8 cellular contexts compared by ENCODE assay signal in the genomic region with DNA sequence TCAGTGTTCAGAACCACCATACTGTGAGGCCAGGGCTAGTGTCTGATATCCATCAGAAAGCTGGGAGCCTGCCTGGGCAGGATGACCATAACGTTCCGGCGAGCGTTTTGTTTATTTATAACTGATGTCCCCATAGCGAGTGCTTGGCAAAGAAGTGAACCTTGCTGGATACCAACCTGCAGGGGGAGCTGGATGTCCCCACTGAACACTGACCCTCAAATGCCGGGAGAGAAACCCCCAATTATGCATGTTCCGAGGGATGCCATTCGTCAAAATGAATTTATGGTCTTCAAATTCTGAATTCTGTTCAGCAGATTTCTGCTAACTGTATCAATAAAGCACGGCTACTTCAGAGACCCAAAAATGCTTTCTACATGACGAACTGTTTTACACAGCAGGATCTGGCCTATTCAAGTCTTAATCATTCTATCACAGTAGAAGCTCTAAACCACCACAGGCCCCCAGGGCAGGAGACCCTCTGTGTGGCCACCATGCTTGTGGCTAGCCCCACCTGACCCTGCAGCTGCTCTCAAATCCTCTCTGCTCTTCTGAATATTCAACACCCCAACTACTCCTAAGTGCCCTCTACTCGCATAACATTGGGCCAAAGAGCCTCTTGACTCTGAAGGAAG. TPM values are rescaled to one million over a fixed set of nuclear protein-coding genes. Genes with fewer than 3 reads are reported as not detected.
DNase-seq lines count a peak whose midpoint lies in the region; ATAC-seq and TF ChIP-seq lines count a peak whose summit lies in the region.

No MANE protein-coding gene starts in this region.

- no TSS peak for BruUV-seq in PC-3 (replicated peaks; lab: Mats Ljungman, UMichigan)

- no peak overlapping the region for H3K4me3 Mint-ChIP-seq in neural progenitor cell

- H3K36me3 Mint-ChIP-seq in neural progenitor cell = peaks cover 8% of the 10 kb centered on the region

- H4K20me1 ChIP-seq in PC-3 (ENCODE audit: low read length) (no peaks in the 10 kb centered on the region), neural progenitor cell (ENCODE audit: low read depth) (peaks cover 9% of the 10 kb centered on the region)

- intact Hi-C loops in PC-3 (cut with micrococcal nuclease) (no loop called here), esophagus squamous epithelium (cut with DNase I) (no loop called here)

- no peak overlapping the region for H3K4me3 ChIP-seq in PC-3 (ENCODE audit: low read length)
- H3K4me3 ChIP-seq in esophagus squamous epithelium = no peak overlapping the region
- H3K4me3 ChIP-seq in neural progenitor cell = no peak overlapping the region

- H3K4me2 ChIP-seq in PC-3 (ENCODE audit: low read length) = no peak overlapping the region
- no peak overlapping the region for H3K4me2 ChIP-seq in neural progenitor cell

- H3K79me2 ChIP-seq in PC-3 (ENCODE audit: low read length) = no peaks in the 10 kb centered on the region
- H3K79me2 ChIP-seq in neural progenitor cell (ENCODE audit: low read depth) = no peaks in the 10 kb centered on the region

- H2AFZ ChIP-seq in PC-3 (ENCODE audit: low read length) = no peak overlapping the region
- no peak overlapping the region for H2AFZ ChIP-seq in neural progenitor cell (replicated peaks)

- H3K27ac ChIP-seq in PC-3 (ENCODE audit: low read length) = no peak overlapping the region
- H3K27ac ChIP-seq in esophagus squamous epithelium = peak overlapping the region in 3 of 4 donors; percentile 70 to 79 (median 78)
- H3K27ac ChIP-seq in neural progenitor cell = no peak overlapping the region

- peak; percentile 52 for DNase-seq in PC-3
- no peak for DNase-seq in esophagus squamous epithelium (lab: John Stamatoyannopoulos, UW)
- DNase-seq in neural progenitor cell (ENCODE audit: low spot score) = peak; percentile 67
- no peak for DNase-seq in activated CD8-positive, alpha-beta memory T cell treated with anti-CD3 and anti-CD28 coated beads, Interleukin-2, amount 50 U/mL, for 4 hours
- DNase-seq in SK-N-DZ (ENCODE audit: low spot score) = no peak

- H3K27ac Mint-ChIP-seq in neural progenitor cell = peak overlapping the region; percentile 18

- no peak overlapping the region for H3K9ac ChIP-seq in PC-3 (ENCODE audit: low read length)
- H3K9ac ChIP-seq in neural progenitor cell = no peak overlapping the region

- no peaks in the 10 kb centered on the region for H3K9me3 Mint-ChIP-seq in neural progenitor cell

- H3K9me2 ChIP-seq in PC-3 (replicated peaks; ENCODE audit: low read length) = no peaks in the 10 kb centered on the region

- H3K36me3 ChIP-seq in PC-3 (ENCODE audit: low read depth, low read length) = peaks cover 5% of the 10 kb centered on the region; the same call in 1 of the 2 replicates
- H3K36me3 ChIP-seq in esophagus squamous epithelium = peaks cover 0 to 37% (median 7%) of the 10 kb centered on the region in 3 donors
- H3K36me3 ChIP-seq in neural progenitor cell = no peaks in the 10 kb centered on the region

- POLR2A ChIA-PET in PC-3 (lab: Charles Lee; ENCODE audit: unreplicated experiment) = interaction anchor here (0.5 kb wide), 1 partner anchor 15 kb away, joined by 3 read pairs; the partner anchor contains the start of gene MED24

- no peaks in the 10 kb centered on the region for H3K27me3 ChIP-seq in PC-3 (ENCODE audit: low read length)
- no peaks in the 10 kb centered on the region for H3K27me3 ChIP-seq in esophagus squamous epithelium
- no peaks in the 10 kb centered on the region for H3K27me3 ChIP-seq in neural progenitor cell

- WGBS in esophagus squamous epithelium, 2 donors = 49 to 54% methylated on average over 7 to 11 of the region's 11 CpGs

- peaks cover 4% of the 10 kb centered on the region for H3K27me3 Mint-ChIP-seq in neural progenitor cell (ENCODE audit: insufficient read depth, low read depth)

- H3K4me1 ChIP-seq in PC-3 (ENCODE audit: insufficient read depth, low read length) (no peaks in the 10 kb centered on the region), esophagus squamous epithelium (peaks cover 0 to 41% (median 4%) of the 10 kb centered on the region in 3 donors), neural progenitor cell (no peaks in the 10 kb centered on the region)

- TF ChIP-seq CTCF in GM12873 (IDR thresholded peaks at IDR 0.05; ENCODE audit: insufficient read depth, low read depth, low read length, missing control alignments) (peak; percentile 45), PC-3 (conservative IDR thresholded peaks at IDR 0.05; ENCODE audit: low read depth, low read length) (peak; percentile 60), esophagus squamous epithelium (IDR thresholded peaks at IDR 0.05) (peak; percentile 17 to 52 (median 49)), neural progenitor cell (IDR thresholded peaks at IDR 0.05) (peak; percentile 65)

- CTCF ChIA-PET in PC-3 (lab: Charles Lee) = no interaction called here

- TF ChIP-seq POLR2A in esophagus squamous epithelium (IDR thresholded peaks at IDR 0.05) = no peak

- H3K9me3 ChIP-seq in PC-3 (ENCODE audit: low read length) (no peaks in the 10 kb centered on the region), esophagus squamous epithelium (no peaks in the 10 kb centered on the region), neural progenitor cell (ENCODE audit: low read depth) (no peaks in the 10 kb centered on the region)

- H3F3A ChIP-seq in PC-3 (ENCODE audit: low read length, unreplicated experiment) (no peaks in the 10 kb centered on the region), neural progenitor cell (ENCODE audit: low read depth) (peaks cover 5% of the 10 kb centered on the region)

- ATAC-seq in PC-3 = peak; percentile 55; the same call in 1 of the 2 replicates
- no peak for ATAC-seq in GM18502 (IDR thresholded peaks at IDR 0.05; ENCODE audit: poor library complexity, unreplicated experiment)
- no peak for ATAC-seq in GM21529 (IDR thresholded peaks at IDR 0.05; ENCODE audit: unreplicated experiment)

- peaks cover 14% of the 10 kb centered on the region for H3K4me1 Mint-ChIP-seq in neural progenitor cell

RNA-seq across cellular contexts. Expression of gene MED24, which starts 15.2 kb away (rescaled TPM):
- 73.0 and 78.7 TPM in 2 replicates for total RNA-seq in PC-3 (2014; rRNA removed)
- total RNA-seq in esophagus squamous epithelium = 10 to 100 TPM; 44.2 to 56.1 (median 49.0) TPM
- 64.3 and 109 TPM in 2 replicates for total RNA-seq in neural progenitor cell (ENCODE audit: low replicate concordance)
- 71.8 and 93.7 TPM in 2 replicates for polyA plus RNA-seq in SK-N-DZ (2014; cell fraction: cytosol; rRNA removed)
- 133 and 217 TPM in 2 replicates for polyA plus RNA-seq in SK-N-DZ (2014; cell fraction: nucleus; rRNA removed)

RNA-seq across cellular contexts. Expression of gene CSF3, which starts 23.8 kb away (rescaled TPM):
- 4.0 and 4.3 TPM in 2 replicates for total RNA-seq in PC-3 (2014; rRNA removed)
- total RNA-seq in esophagus squamous epithelium = 1 to 10 TPM in 1 of 4 donors, not detected in 3; 4.0 TPM
- total RNA-seq in neural progenitor cell (ENCODE audit: low replicate concordance) = not detected in 2 replicates
- polyA plus RNA-seq in SK-N-DZ (2014; cell fraction: cytosol; rRNA removed) = 0.32 and 0.63 TPM in 2 replicates
- 0.27 and 0.50 TPM in 2 replicates for polyA plus RNA-seq in SK-N-DZ (2014; cell fraction: nucleus; rRNA removed)

RNA-seq across cellular contexts. Expression of gene THRA, which starts 23.8 kb away (rescaled TPM):
- total RNA-seq in PC-3 (2014; rRNA removed) = 6.6 and 11.2 TPM in 2 replicates
- total RNA-seq in esophagus squamous epithelium = 10 to 100 TPM in 2 of 4 donors, 1 to 10 TPM in 2; 4.2 to 27.1 (median 13.4) TPM
- 14.5 and 20.8 TPM in 2 replicates for total RNA-seq in neural progenitor cell (ENCODE audit: low replicate concordance)
- polyA plus RNA-seq in SK-N-DZ (2014; cell fraction: cytosol; rRNA removed) = 20.7 and 29.0 TPM in 2 replicates
- 11.1 and 12.1 TPM in 2 replicates for polyA plus RNA-seq in SK-N-DZ (2014; cell fraction: nucleus; rRNA removed)

RNA-seq across cellular contexts. Expression of gene PSMD3, which starts 58.4 kb away (rescaled TPM):
- 267 and 338 TPM in 2 replicates for total RNA-seq in PC-3 (2014; rRNA removed)
- total RNA-seq in esophagus squamous epithelium = 100 to 1,000 TPM in 1 of 4 donors, 10 to 100 TPM in 3; 72.2 to 121 (median 84.7) TPM
- total RNA-seq in neural progenitor cell (ENCODE audit: low replicate concordance) = 71.6 and 131 TPM in 2 replicates
- 214 and 237 TPM in 2 replicates for polyA plus RNA-seq in SK-N-DZ (2014; cell fraction: cytosol; rRNA removed)
- 148 and 168 TPM in 2 replicates for polyA plus RNA-seq in SK-N-DZ (2014; cell fraction: nucleus; rRNA removed)

Comparison
In these comparisons a context has a peak if more than half of its experiments do, and no peak if none do; other contexts are left out.
1. DNase-seq: peak in PC-3 (single experiment) and neural progenitor cell (single experiment); none in esophagus squamous epithelium (single experiment), activated CD8-positive, alpha-beta memory T cell treated with anti-CD3 and anti-CD28 coated beads, Interleukin-2, amount 50 U/mL, for 4 hours (single experiment) and SK-N-DZ (single experiment).
2. H3K27ac ChIP-seq: peak in esophagus squamous epithelium (3 of 4); none in PC-3 (single experiment) and neural progenitor cell (single experiment).
3. Peak in every context shown above with its lines, with median percentiles within 50 percentile points of each other: CTCF ChIP-seq.